ENCODE assay signal across 17 cellular contexts in genomic region chr10:117552156-117552620, GRCh38. TPM values are rescaled to one million over a fixed set of nuclear protein-coding genes. Genes with fewer than 3 reads are reported as not detected.
DNase-seq lines count a peak whose midpoint lies in the region; ATAC-seq, FAIRE-seq and TF ChIP-seq lines count a peak whose summit lies in the region.
"Had no signal": no experiment of that assay in that cellular context is flagged by ENCODE, and none has a peak within 500 bp of the region (broad histone marks: within the 10 kb centered on the region; RNA-seq: fewer than 3 reads in every experiment).

No MANE protein-coding gene starts in this region.

- no peak overlapping the region for H2BK120ac ChIP-seq in mesenchymal stem cell (ENCODE audit: low read depth, low read length)

- no peak for TF ChIP-seq RAD21 in HepG2 (CRISPR knock-in tag; IDR thresholded peaks at IDR 0.05)

- no peak overlapping the region for H4K8ac ChIP-seq in mesenchymal stem cell (ENCODE audit: low read length)

- H3K9me3 Mint-ChIP-seq in activated CD8-positive, alpha-beta memory T cell treated with anti-CD3 and anti-CD28 coated beads, Interleukin-2, amount 10 ng/mL, durations not matched to agents 7 days and 5 days (ENCODE audit: low read depth), result no peaks in the 10 kb centered on the region
- no peaks in the 10 kb centered on the region for H3K9me3 Mint-ChIP-seq in endodermal cell

- no peak overlapping the region for H3K14ac ChIP-seq in mesenchymal stem cell (ENCODE audit: low read length in 2 of 2)

- peak overlapping the region; percentile 19 for H3K27ac Mint-ChIP-seq in activated CD8-positive, alpha-beta memory T cell treated with anti-CD3 and anti-CD28 coated beads, Interleukin-2, amount 10 ng/mL, durations not matched to agents 7 days and 5 days
- no peak overlapping the region for H3K27ac Mint-ChIP-seq in endodermal cell

- no peaks in the 10 kb centered on the region for H3K9me3 ChIP-seq in endodermal cell (ENCODE audit: control insufficient read depth, low read length)
- H3K9me3 ChIP-seq in mesenchymal stem cell (ENCODE audit: control insufficient read depth, low read length), result no peaks in the 10 kb centered on the region
- no peaks in the 10 kb centered on the region for H3K9me3 ChIP-seq in HepG2 (ENCODE audit: low read length)
- H3K9me3 ChIP-seq: ascending aorta, thyroid gland had no signal

- 1 to 4% methylated on average over 12 to 38 of the region's 38 CpGs for WGBS in endodermal cell (ENCODE audit: insufficient coverage in 1 of 2, insufficient read length in 1 of 2), 2 experiments
- WGBS in mesenchymal stem cell, result 2% methylated on average over 38 of the region's 38 CpGs
- WGBS in HepG2 (ENCODE audit: low lambda C conversion rate), result 19% methylated on average over 16 of the region's 38 CpGs

- no peak overlapping the region for H2BK12ac ChIP-seq in mesenchymal stem cell (ENCODE audit: low read length in 2 of 2)

- CTCF ChIA-PET in activated CD8-positive, alpha-beta memory T cell treated with anti-CD3 and anti-CD28 coated beads, Interleukin-2, amount 10 ng/mL, durations not matched to agents 7 days and 5 days (lab: Charles Lee), result interaction anchor here (1.0 kb wide), 1 partner anchor 15 kb away, joined by 3 read pairs; no protein-coding TSS in a partner anchor
- CTCF ChIA-PET in HepG2 (lab: Yijun Ruan, JAX; ENCODE audit: low intra/inter-chr PET ratio, low total read pairs), result no interaction called here

- no peak overlapping the region for H4K91ac ChIP-seq in mesenchymal stem cell (ENCODE audit: low read length)

- no peak overlapping the region for H2AK5ac ChIP-seq in mesenchymal stem cell (ENCODE audit: low read length, severe bottlenecking)

- intact Hi-C loops in HepG2 (cut with micrococcal nuclease; ENCODE audit: unreplicated experiment), result no loop called here

- TF ChIP-seq POLR2A in HepG2 (IDR thresholded peaks at IDR 0.05; ENCODE audit: insufficient read depth in 1 of 2, low read depth in 2 of 2, low read length in 2 of 2), result no peak

- no peak overlapping the region for H2BK15ac ChIP-seq in mesenchymal stem cell (ENCODE audit: low read depth, poor library complexity, severe bottlenecking)

- H3K27ac ChIP-seq in endodermal cell (ENCODE audit: low read depth, low read length), result no peak overlapping the region
- no peak overlapping the region for H3K27ac ChIP-seq in mesenchymal stem cell (ENCODE audit: low read length, poor library complexity, severe bottlenecking)
- H3K27ac ChIP-seq in temporal lobe (ENCODE audit: low read depth, low read length), result peak overlapping the region; percentile 44
- H3K27ac ChIP-seq in HepG2 (ENCODE audit: extremely low read length, insufficient read depth, low read length), result no peak overlapping the region
- H3K27ac ChIP-seq: ascending aorta, thyroid gland had no signal

- peaks cover 75% of the 10 kb centered on the region for H3K27me3 Mint-ChIP-seq in activated CD8-positive, alpha-beta memory T cell treated with anti-CD3 and anti-CD28 coated beads, Interleukin-2, amount 10 ng/mL, durations not matched to agents 7 days and 5 days
- H3K27me3 Mint-ChIP-seq in endodermal cell (ENCODE audit: insufficient read depth), result peaks cover 100% of the 10 kb centered on the region

- no peaks in the 10 kb centered on the region for H3K79me2 ChIP-seq in HepG2 (ENCODE audit: insufficient read depth, low read length)

- DNase-seq in activated CD8-positive, alpha-beta memory T cell treated with anti-CD3 and anti-CD28 coated beads, Interleukin-2, amount 10 ng/mL, durations not matched to agents 7 days and 5 days, result no peak
- no peak for DNase-seq in activated CD8-positive, alpha-beta memory T cell treated with anti-CD3 and anti-CD28 coated beads, Interleukin-2, amount 50 U/mL, for 4 hours
- DNase-seq in endodermal cell (peak; percentile 85), mesenchymal stem cell (no peak), UCSD-AML1 (lab: John Stamatoyannopoulos, UW; ENCODE audit: unreplicated experiment) (no peak), HepG2 (ENCODE audit: low spot score) (no peak)
- DNase-seq: DMS79 treated with DMSO at 0.1 percent for 48 hours, left colon, NCI-H1930, thyroid gland had no signal

- in situ Hi-C loops in HepG2 (cut with HindIII; ENCODE audit: extremely low pct_ligation_motif_present, low pct_unique_long_range_greater_than_20kb), result no loop called here

- POLR2A ChIA-PET in HepG2 (lab: Yijun Ruan, JAX), result no interaction called here

- no peaks in the 10 kb centered on the region for H3K79me1 ChIP-seq in mesenchymal stem cell (replicated peaks; ENCODE audit: low read length, poor library complexity, severe bottlenecking)

- peaks cover 9% of the 10 kb centered on the region for H3K4me1 Mint-ChIP-seq in activated CD8-positive, alpha-beta memory T cell treated with anti-CD3 and anti-CD28 coated beads, Interleukin-2, amount 10 ng/mL, durations not matched to agents 7 days and 5 days
- H3K4me1 Mint-ChIP-seq in endodermal cell, result peaks cover 36% of the 10 kb centered on the region

- no peak for TF ChIP-seq EP300 in HepG2 (IDR thresholded peaks at IDR 0.05; ENCODE audit: low read depth in 2 of 2, low read length in 2 of 2)
- no peak for TF ChIP-seq EP300 in HepG2 (CRISPR knock-in tag; IDR thresholded peaks at IDR 0.05; ENCODE audit: borderline replicate concordance)

- H3K9ac ChIP-seq in endodermal cell (ENCODE audit: extremely low read depth, low read length, poor library complexity, severe bottlenecking), result no peak overlapping the region
- H3K9ac ChIP-seq in mesenchymal stem cell (ENCODE audit: low read length), result peak overlapping the region; percentile 75
- no peak overlapping the region for H3K9ac ChIP-seq in HepG2 (ENCODE audit: insufficient read depth, low read depth, low read length)

- H3K4me2 ChIP-seq in mesenchymal stem cell (ENCODE audit: low read length, poor library complexity, severe bottlenecking) (no peak overlapping the region), HepG2 (ENCODE audit: low read depth, low read length) (no peak overlapping the region)

- H3K4ac ChIP-seq in mesenchymal stem cell (ENCODE audit: low read depth in 1 of 2, low read length in 2 of 2), result no peak overlapping the region

- H3K4me1 ChIP-seq in endodermal cell (ENCODE audit: control insufficient read depth, insufficient read depth, low read length), result no peaks in the 10 kb centered on the region
- peaks cover 5% of the 10 kb centered on the region for H3K4me1 ChIP-seq in mesenchymal stem cell (ENCODE audit: control insufficient read depth, insufficient read depth, low read depth, low read length)
- no peaks in the 10 kb centered on the region for H3K4me1 ChIP-seq in HepG2 (ENCODE audit: insufficient read depth, low read length)
- H3K4me1 ChIP-seq: thyroid gland had no signal

- no peak overlapping the region for H3K18ac ChIP-seq in mesenchymal stem cell (ENCODE audit: low read depth in 1 of 2, low read length in 2 of 2)

- H4K20me1 ChIP-seq in HepG2 (ENCODE audit: insufficient read depth, low read length), result no peaks in the 10 kb centered on the region

- ATAC-seq in activated CD8-positive, alpha-beta memory T cell treated with anti-CD3 and anti-CD28 coated beads, Interleukin-2, amount 10 ng/mL, durations not matched to agents 7 days and 5 days, result no peak
- ATAC-seq in HepG2 (no peak), HG02852 (IDR thresholded peaks at IDR 0.05; ENCODE audit: unreplicated experiment) (no peak)
- ATAC-seq: left colon had no signal

- no peak overlapping the region for H3K4me3 ChIP-seq in endodermal cell (ENCODE audit: low read length)
- peak overlapping the region in 1 of 2 experiments; percentile 68 for H3K4me3 ChIP-seq in mesenchymal stem cell (ENCODE audit: insufficient read depth in 1 of 2, low read depth in 1 of 2, low read length in 2 of 2)
- no peak overlapping the region for H3K4me3 ChIP-seq in HepG2 (replicated peaks in 1 of 3; ENCODE audit: insufficient read depth in 1 of 3, low read depth in 2 of 3, low read length in 3 of 3)
- H3K4me3 ChIP-seq: ascending aorta, thyroid gland had no signal

- H3K27me3 ChIP-seq in endodermal cell (ENCODE audit: control insufficient read depth, insufficient read depth, low read length, poor library complexity, severe bottlenecking) (peaks cover 100% of the 10 kb centered on the region), mesenchymal stem cell (ENCODE audit: control insufficient read depth in 1 of 2, insufficient read depth in 1 of 2, low read length in 2 of 2) (peaks cover 0 to 93% of the 10 kb centered on the region in 2 experiments), HepG2 (ENCODE audit: control insufficient read depth in 1 of 2, insufficient read depth in 2 of 2, low read length in 2 of 2) (peaks cover 7 to 88% of the 10 kb centered on the region in 2 experiments; a peak in 4 of 5 replicates)

- H3K36me3 ChIP-seq in endodermal cell (ENCODE audit: control insufficient read depth, insufficient read depth, low read length) (no peaks in the 10 kb centered on the region), mesenchymal stem cell (ENCODE audit: control insufficient read depth in 1 of 2, insufficient read depth in 2 of 2, low read depth in 1 of 2, low read length in 2 of 2) (peaks cover 0 to 41% of the 10 kb centered on the region in 2 experiments), HepG2 (replicated peaks in 1 of 2; ENCODE audit: control insufficient read depth in 1 of 2, insufficient read depth in 2 of 2, low read length in 2 of 2) (no peaks in the 10 kb centered on the region)
- H3K36me3 ChIP-seq: ascending aorta, thyroid gland had no signal

- no peak for FAIRE-seq in HepG2 (lab: Jason Lieb, UNC)

- BruUV-seq in HepG2 (replicated peaks; lab: Mats Ljungman, UMichigan), result no TSS peak

- H2BK5ac ChIP-seq in mesenchymal stem cell (ENCODE audit: low read depth, low read length, poor library complexity, severe bottlenecking), result no peak overlapping the region

- no peak overlapping the region for H2AFZ ChIP-seq in mesenchymal stem cell (ENCODE audit: low read depth, low read length)
- no peak overlapping the region for H2AFZ ChIP-seq in HepG2 (ENCODE audit: low read length)

- TF ChIP-seq CTCF in endodermal cell (conservative IDR thresholded peaks at IDR 0.05), result no peak
- TF ChIP-seq CTCF in HepG2 (CRISPR knock-in tag; IDR thresholded peaks at IDR 0.05), result no peak

- no peak overlapping the region for H3K4me3 Mint-ChIP-seq in activated CD8-positive, alpha-beta memory T cell treated with anti-CD3 and anti-CD28 coated beads, Interleukin-2, amount 10 ng/mL, durations not matched to agents 7 days and 5 days
- no peak overlapping the region for H3K4me3 Mint-ChIP-seq in endodermal cell

- H3K36me3 Mint-ChIP-seq in activated CD8-positive, alpha-beta memory T cell treated with anti-CD3 and anti-CD28 coated beads, Interleukin-2, amount 10 ng/mL, durations not matched to agents 7 days and 5 days, result peaks cover 3% of the 10 kb centered on the region
- H3K36me3 Mint-ChIP-seq in endodermal cell (ENCODE audit: low read depth), result no peaks in the 10 kb centered on the region

- no peak overlapping the region for H3K23ac ChIP-seq in mesenchymal stem cell (ENCODE audit: low read length in 2 of 2)

RNA-seq across cellular contexts. Expression of gene EMX2, which starts 9.6 kb away (rescaled TPM):
- total RNA-seq in activated CD8-positive, alpha-beta memory T cell treated with anti-CD3 and anti-CD28 coated beads, Interleukin-2, amount 10 ng/mL, durations not matched to agents 7 days and 5 days, result not detected
- total RNA-seq in endodermal cell (under 1 TPM in 1 of 2 donors, not detected in 1; 0.18 TPM), temporal lobe (3.7 TPM), HepG2 (2016; rRNA removed; fragmentation: Illumina TruSeq; extraction: Trizol) (not detected in 2 replicates)
- 3.8 TPM for polyA plus RNA-seq in endodermal cell (2013, experiment 1 of 2)
- 4.6 TPM for polyA plus RNA-seq in endodermal cell (2013, experiment 2 of 2)
- not detected for polyA plus RNA-seq in mesenchymal stem cell (2013, experiment 1 of 2)
- not detected for polyA plus RNA-seq in mesenchymal stem cell (2013, experiment 2 of 2)
- not detected in 2 replicates for total RNA-seq in HepG2 (2016; cell fraction: cytosol; rRNA removed; fragmentation: Illumina TruSeq; extraction: Trizol; ENCODE audit: low read depth)
- total RNA-seq in HepG2 (2016; cell fraction: insoluble cytoplasmic fraction; rRNA removed; fragmentation: Illumina TruSeq; extraction: Trizol), result not detected in 2 replicates
- total RNA-seq in HepG2 (2016; cell fraction: membrane; rRNA removed; fragmentation: Illumina TruSeq; extraction: Trizol), result not detected in 2 replicates
- not detected in 2 replicates for total RNA-seq in HepG2 (2016; cell fraction: nucleus; rRNA removed; fragmentation: Illumina TruSeq; extraction: Trizol)
- not detected in 2 replicates for polyA plus RNA-seq in HepG2 (2011; rRNA removed)
- polyA plus RNA-seq in HepG2 (2011; cell fraction: cytosol; rRNA removed), result not detected in 2 replicates
- polyA plus RNA-seq in HepG2 (2011; cell fraction: nucleus; rRNA removed), result not detected in 2 replicates
- polyA plus RNA-seq in HepG2 (2012), result 0.07 TPM in 1 of 2 replicates, not detected in the other
- polyA plus RNA-seq in HepG2 (2016; cell fraction: cytosol; fragmentation: Illumina TruSeq; extraction: Trizol; ENCODE audit: low read depth), result not detected in 2 replicates
- polyA plus RNA-seq in HepG2 (2016; cell fraction: insoluble cytoplasmic fraction; fragmentation: Illumina TruSeq; extraction: Trizol; ENCODE audit: low read depth), result not detected in 2 replicates
- not detected in 2 replicates for polyA plus RNA-seq in HepG2 (2016; cell fraction: membrane; fragmentation: Illumina TruSeq; extraction: Trizol; ENCODE audit: low read depth)
- not detected in 2 replicates for polyA plus RNA-seq in HepG2 (2016; cell fraction: nucleus; fragmentation: Illumina TruSeq; extraction: Trizol; ENCODE audit: insufficient read depth, low read depth)
- not detected in 2 replicates for polyA minus RNA-seq in HepG2 (2011; rRNA and poly(A)+ RNA removed; ENCODE audit: low replicate concordance)
- polyA minus RNA-seq in HepG2 (2011; cell fraction: cytosol; rRNA and poly(A)+ RNA removed), result not detected in 2 replicates
- polyA minus RNA-seq in HepG2 (2011; cell fraction: nucleus; rRNA and poly(A)+ RNA removed), result not detected in 2 replicates
- total RNA-seq: ascending aorta; fibroblast of lung; OCI-LY7; T-helper 1 cell treated with Interleukin-12 subunit alpha and Interleukin-12 subunit beta and Interleukin-4 antibody, amounts not matched to agents 30 ng/mL and 1 ng/mL, for 36 hours had no signal
- polyA plus RNA-seq: AG04450, fibroblast of lung had no signal
